Comparison of ENCODE assay signal across 1 cellular context in the genomic region with DNA sequence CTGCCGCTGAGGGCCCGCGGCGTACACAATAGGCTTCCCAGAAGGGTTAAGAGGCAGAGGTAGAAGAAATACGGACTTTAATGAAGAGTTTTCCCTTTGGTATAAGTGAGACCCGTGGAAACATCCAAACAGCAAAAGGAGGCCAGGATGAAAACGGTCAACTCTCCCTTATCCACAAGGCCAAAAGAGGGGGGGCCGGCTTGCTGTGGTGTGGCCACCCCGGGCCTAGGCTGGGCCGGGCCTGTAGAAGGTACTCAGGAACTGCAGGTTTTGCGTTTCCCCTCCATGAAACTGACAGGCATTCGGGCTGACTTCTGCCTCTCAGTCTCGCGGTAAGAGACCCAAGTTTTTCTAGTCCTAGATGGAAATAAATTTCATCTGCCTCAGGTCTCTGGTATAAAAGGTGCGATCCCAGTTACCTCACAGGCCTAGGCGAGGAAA.
TF ChIP-seq lines count a peak whose summit lies in the region.

No MANE protein-coding gene starts in this region.

TF ChIP-seq in IMR-90, 13 proteins besides CTCF, POLR2A, EP300 and RAD21 (continued from another document):
- no peak for TF ChIP-seq CEBPB (IDR thresholded peaks at IDR 0.05; ENCODE audit: low read depth, low read length)
- no peak for TF ChIP-seq NFE2L2 (IDR thresholded peaks at IDR 0.05; ENCODE audit: low read depth, low read length)
- no peak for TF ChIP-seq CHD1 (IDR thresholded peaks at IDR 0.05; ENCODE audit: low read depth, low read length)
- TF ChIP-seq MXI1 (IDR thresholded peaks at IDR 0.05; ENCODE audit: borderline replicate concordance, low read depth, low read length) = no peak
- TF ChIP-seq, protein P1, sequence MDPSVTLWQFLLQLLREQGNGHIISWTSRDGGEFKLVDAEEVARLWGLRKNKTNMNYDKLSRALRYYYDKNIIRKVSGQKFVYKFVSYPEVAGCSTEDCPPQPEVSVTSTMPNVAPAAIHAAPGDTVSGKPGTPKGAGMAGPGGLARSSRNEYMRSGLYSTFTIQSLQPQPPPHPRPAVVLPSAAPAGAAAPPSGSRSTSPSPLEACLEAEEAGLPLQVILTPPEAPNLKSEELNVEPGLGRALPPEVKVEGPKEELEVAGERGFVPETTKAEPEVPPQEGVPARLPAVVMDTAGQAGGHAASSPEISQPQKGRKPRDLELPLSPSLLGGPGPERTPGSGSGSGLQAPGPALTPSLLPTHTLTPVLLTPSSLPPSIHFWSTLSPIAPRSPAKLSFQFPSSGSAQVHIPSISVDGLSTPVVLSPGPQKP (IDR thresholded peaks at IDR 0.05; ENCODE audit: borderline replicate concordance, low read depth, low read length) = no peak
- TF ChIP-seq, protein P2, sequence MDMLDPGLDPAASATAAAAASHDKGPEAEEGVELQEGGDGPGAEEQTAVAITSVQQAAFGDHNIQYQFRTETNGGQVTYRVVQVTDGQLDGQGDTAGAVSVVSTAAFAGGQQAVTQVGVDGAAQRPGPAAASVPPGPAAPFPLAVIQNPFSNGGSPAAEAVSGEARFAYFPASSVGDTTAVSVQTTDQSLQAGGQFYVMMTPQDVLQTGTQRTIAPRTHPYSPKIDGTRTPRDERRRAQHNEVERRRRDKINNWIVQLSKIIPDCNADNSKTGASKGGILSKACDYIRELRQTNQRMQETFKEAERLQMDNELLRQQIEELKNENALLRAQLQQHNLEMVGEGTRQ (IDR thresholded peaks at IDR 0.05; ENCODE audit: low read depth, low read length) = no peak
